32 cellular contexts compared by ENCODE assay signal in the genomic region with DNA sequence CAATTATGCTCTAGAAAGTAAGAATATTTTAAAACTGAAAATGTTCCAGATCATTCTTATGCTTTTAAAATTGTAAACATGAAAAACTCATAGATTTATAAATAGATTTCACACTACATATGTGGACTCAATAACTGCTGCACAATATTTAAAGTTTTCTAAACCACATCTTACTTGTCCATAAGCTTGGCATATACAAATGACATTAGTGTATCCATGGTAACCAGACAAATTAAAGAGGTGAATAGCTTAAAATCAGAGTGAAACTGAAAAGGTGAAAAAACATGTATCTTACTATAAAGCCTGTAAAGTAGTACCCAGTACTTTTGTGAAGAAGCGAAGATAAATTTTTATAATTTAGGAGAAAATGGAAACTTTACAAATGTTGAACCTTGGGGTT.
"Had no signal": no experiment of that assay in that cellular context is flagged by ENCODE, and none has a peak within 500 bp of the region (broad histone marks: within the 10 kb centered on the region; RNA-seq: fewer than 3 reads in every experiment).

No MANE protein-coding gene starts in this region.

- H3K27me3 ChIP-seq: adrenal gland, ascending aorta, body of pancreas, brain microvascular endothelial cell, breast epithelium, cardiac muscle cell had no signal

- ATAC-seq: activated naive CD4-positive, alpha-beta T cell treated with anti-CD3 and anti-CD28 coated beads, Interleukin-2, amount 50 U/mL, for 72 hours; activated naive CD8-positive, alpha-beta T cell treated with anti-CD3 and anti-CD28 coated beads, Interleukin-2, amount 50 U/mL, for 24 hours; activated T-cell treated with anti-CD3 and anti-CD28 coated beads, Interleukin-2, amount 50 U/mL, for 4 hours; activated T-cell treated with anti-CD3 and anti-CD28 coated beads, Interleukin-2, amount 50 U/mL, for 72 hours; activated T-helper 17 cell treated with anti-CD3 and anti-CD28 coated beads, Interleukin-2, amount 50 U/mL, for 72 hours; body of pancreas had no signal

- H3K4me1 ChIP-seq: adrenal gland, ascending aorta, body of pancreas, breast epithelium had no signal

- H3K9me3 ChIP-seq: adrenal gland, ascending aorta, body of pancreas, breast epithelium had no signal

- H3K36me3 ChIP-seq: adrenal gland, ascending aorta, brain microvascular endothelial cell, breast epithelium, cardiac muscle cell had no signal

- H3K27ac ChIP-seq: adrenal gland, ascending aorta, body of pancreas, brain microvascular endothelial cell, breast epithelium, cardiac muscle cell had no signal

- DNase-seq: activated effector memory CD4-positive, alpha-beta T cell treated with anti-CD3 and anti-CD28 coated beads, Interleukin-2, amount 50 U/mL, for 16 hours; activated effector memory CD4-positive, alpha-beta T cell treated with Interleukin-2 at 50 U/mL for 16 hours; activated gamma-delta T cell; activated gamma-delta T cell treated with Interleukin-2 at 50 U/mL for 16 hours; activated naive CD4-positive, alpha-beta T cell; activated naive CD4-positive, alpha-beta T cell treated with anti-CD3 and anti-CD28 coated beads for 36 hours; activated naive CD4-positive, alpha-beta T cell treated with anti-CD3 and anti-CD28 coated beads, Interleukin-2, amount 10 ng/mL, durations not matched to agents 7 days and 5 days; activated naive CD4-positive, alpha-beta T cell treated with anti-CD3 and anti-CD28 coated beads, Interleukin-2, amount 50 U/mL, for 16 hours; activated naive CD4-positive, alpha-beta T cell treated with Interleukin-2 at 50 U/mL for 16 hours; activated naive CD8-positive, alpha-beta T cell treated with anti-CD3 and anti-CD28 coated beads for 36 hours; activated naive CD8-positive, alpha-beta T cell treated with anti-CD3 and anti-CD28 coated beads, Interleukin-2, amount 10 ng/mL, durations not matched to agents 7 days and 5 days; activated naive CD8-positive, alpha-beta T cell treated with anti-CD3 and anti-CD28 coated beads, Interleukin-2, amount 50 U/mL, for 24 hours; activated T-cell treated with anti-CD3 and anti-CD28 coated beads, Interleukin-2, amount 50 U/mL, for 4 hours; activated T-cell treated with anti-CD3 and anti-CD28 coated beads, Interleukin-2, amount 50 U/mL, for 48 hours; activated T-cell treated with anti-CD3 and anti-CD28 coated beads, Interleukin-2, amount 50 U/mL, for 72 hours; adrenal gland; amniotic stem cell; amygdala; anterior cingulate cortex; aorta; body of pancreas; brain microvascular endothelial cell; caudate nucleus; central memory CD4-positive, alpha-beta T cell; cerebellar nuclear complex had no signal

- FAIRE-seq: astrocyte, bronchial epithelial cell had no signal

- H3K4me3 ChIP-seq: adrenal gland, ascending aorta, body of pancreas, breast epithelium, cardiac muscle cell had no signal
